In the genomic region with DNA sequence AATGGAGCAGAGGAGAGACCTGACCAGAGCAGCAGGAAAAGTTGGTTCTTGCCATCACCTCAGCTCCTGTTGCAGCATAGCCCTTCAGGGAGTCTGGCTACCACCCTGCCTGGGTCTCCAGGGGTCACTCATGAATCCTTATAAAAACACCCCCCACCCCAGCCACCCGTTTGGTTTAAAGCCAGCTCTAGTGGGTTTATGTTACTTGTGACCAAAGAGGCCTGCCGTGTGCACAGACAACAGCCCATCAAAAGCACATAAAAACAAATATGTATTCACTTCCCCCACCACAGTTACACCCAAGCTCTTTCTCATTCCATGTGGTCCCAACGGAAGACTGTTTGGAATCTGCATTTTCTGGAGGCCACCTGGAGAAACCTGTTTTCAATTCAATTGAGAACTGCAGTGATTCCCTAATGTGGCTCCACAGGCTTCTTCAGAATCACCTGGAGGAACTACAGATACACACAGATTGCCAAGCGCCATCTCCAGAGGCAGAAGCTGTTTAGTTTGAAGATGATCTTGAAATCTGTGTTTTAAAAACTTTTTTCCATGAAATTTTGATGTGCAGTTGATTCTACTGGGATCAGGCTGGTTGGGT, we compare ENCODE assay signal across 36 cellular contexts. TPM values are rescaled to one million over a fixed set of nuclear protein-coding genes. Genes with fewer than 3 reads are reported as not detected.
"Had no signal": no experiment of that assay in that cellular context is flagged by ENCODE, and none has a peak within 500 bp of the region (broad histone marks: within the 10 kb centered on the region; RNA-seq: fewer than 3 reads in every experiment).

No MANE protein-coding gene starts in this region.

- H3K9me3 Mint-ChIP-seq: activated CD4-positive, alpha-beta T cell treated with anti-CD3 and anti-CD28 coated beads, Interleukin-2, amount 10 ng/mL, durations not matched to agents 24 days and 14 days; activated CD8-positive, alpha-beta T cell treated with anti-CD3 and anti-CD28 coated beads for 36 hours; activated naive CD4-positive, alpha-beta T cell treated with anti-CD3 and anti-CD28 coated beads, Interleukin-2, amount 50 U/mL, for 72 hours; activated T-cell treated with anti-CD3 and anti-CD28 coated beads, Interleukin-2, amount 50 U/mL, for 72 hours; activated T-helper 17 cell treated with anti-CD3 and anti-CD28 coated beads, Interleukin-2, amount 50 U/mL, for 72 hours had no signal

- H3K4me2 ChIP-seq: KMS-11 had no signal

- H3K27ac Mint-ChIP-seq: activated CD4-positive, alpha-beta T cell treated with anti-CD3 and anti-CD28 coated beads, Interleukin-2, amount 10 ng/mL, durations not matched to agents 24 days and 14 days; activated CD8-positive, alpha-beta T cell treated with anti-CD3 and anti-CD28 coated beads for 36 hours; activated naive CD4-positive, alpha-beta T cell treated with anti-CD3 and anti-CD28 coated beads, Interleukin-2, amount 50 U/mL, for 72 hours; activated T-cell treated with anti-CD3 and anti-CD28 coated beads, Interleukin-2, amount 50 U/mL, for 72 hours; activated T-helper 17 cell treated with anti-CD3 and anti-CD28 coated beads, Interleukin-2, amount 50 U/mL, for 72 hours had no signal

- H3K36me3 ChIP-seq: adrenal gland, breast epithelium, SJCRH30, WERI-Rb-1 had no signal

- H3K4me1 ChIP-seq: SJCRH30 had no signal

- H3K4me3 ChIP-seq: adrenal gland, body of pancreas, breast epithelium, SJCRH30, SK-N-MC had no signal

- H3K9me3 ChIP-seq: adrenal gland, body of pancreas, breast epithelium, SJCRH30 had no signal

- H3K9ac ChIP-seq: KMS-11 had no signal

- H3K4me3 Mint-ChIP-seq: activated CD4-positive, alpha-beta T cell treated with anti-CD3 and anti-CD28 coated beads, Interleukin-2, amount 10 ng/mL, durations not matched to agents 24 days and 14 days; activated CD8-positive, alpha-beta T cell treated with anti-CD3 and anti-CD28 coated beads for 36 hours; activated T-cell treated with anti-CD3 and anti-CD28 coated beads, Interleukin-2, amount 50 U/mL, for 72 hours; activated T-helper 17 cell treated with anti-CD3 and anti-CD28 coated beads, Interleukin-2, amount 50 U/mL, for 72 hours had no signal

- H3K27me3 ChIP-seq: SJCRH30 had no signal

- H3K27ac ChIP-seq: adrenal gland, body of pancreas, breast epithelium, KMS-11, SJCRH30, SK-N-MC, WERI-Rb-1 had no signal

- ATAC-seq: activated CD8-positive, alpha-beta T cell treated with anti-CD3 and anti-CD28 coated beads for 36 hours; activated naive CD4-positive, alpha-beta T cell treated with anti-CD3 and anti-CD28 coated beads, Interleukin-2, amount 50 U/mL, for 72 hours; activated T-cell treated with anti-CD3 and anti-CD28 coated beads, Interleukin-2, amount 50 U/mL, for 72 hours; activated T-helper 17 cell treated with anti-CD3 and anti-CD28 coated beads, Interleukin-2, amount 50 U/mL, for 72 hours; body of pancreas; Panc1 had no signal

- DNase-seq: activated CD4-positive, alpha-beta T cell treated with anti-CD3 and anti-CD28 coated beads, Interleukin-2, amount 10 ng/mL, durations not matched to agents 24 days and 14 days; activated CD4-positive, alpha-beta T cell treated with anti-CD3 and anti-CD28 coated beads, Interleukin-2, amount 50 U/mL, for 4 hours; activated CD8-positive, alpha-beta T cell treated with anti-CD3 and anti-CD28 coated beads for 36 hours; activated effector memory CD4-positive, alpha-beta T cell treated with anti-CD3 and anti-CD28 coated beads, Interleukin-2, amount 50 U/mL, for 16 hours; activated naive CD4-positive, alpha-beta T cell treated with Interleukin-2 at 50 U/mL for 16 hours; activated T-cell treated with anti-CD3 and anti-CD28 coated beads, Interleukin-2, amount 50 U/mL, for 1 hour; activated T-cell treated with anti-CD3 and anti-CD28 coated beads, Interleukin-2, amount 50 U/mL, for 72 hours; body of pancreas; MM.1S; MV-4-11; NCI-H1092; NCI-H1417; NCI-H146; NCI-H187; NCI-H2081; NCI-H226; NCI-H446 treated with DMSO at 0.1 percent for 48 hours; NCI-H524; NCI-H69; SHP77; SJCRH30; T1000; WERI-Rb-1 had no signal

- FAIRE-seq: astrocyte had no signal

RNA-seq across cellular contexts. Expression of a gene that starts 13.8 kb away (rescaled TPM):
- total RNA-seq: activated CD4-positive, alpha-beta T cell treated with anti-CD3 and anti-CD28 coated beads, Interleukin-2, amount 10 ng/mL, durations not matched to agents 24 days and 14 days; activated CD8-positive, alpha-beta T cell treated with anti-CD3 and anti-CD28 coated beads for 36 hours; activated naive CD4-positive, alpha-beta T cell treated with anti-CD3 and anti-CD28 coated beads, Interleukin-2, amount 50 U/mL, for 72 hours; activated T-helper 17 cell treated with anti-CD3 and anti-CD28 coated beads, Interleukin-2, amount 50 U/mL, for 72 hours; T-helper 1 cell treated with Interleukin-12 subunit alpha and Interleukin-12 subunit beta and Interleukin-4 antibody, amounts not matched to agents 30 ng/mL and 1 ng/mL, for 36 hours; T-helper 2 cell treated with Interferon-gamma antibody and Interleukin-4, amounts not matched to agents 100 ng/mL and 5 ng/mL, for 36 hours had no signal

RNA-seq across cellular contexts. Expression of a gene that starts 13.8 kb away (rescaled TPM):
- total RNA-seq: activated CD4-positive, alpha-beta T cell treated with anti-CD3 and anti-CD28 coated beads, Interleukin-2, amount 10 ng/mL, durations not matched to agents 24 days and 14 days; activated CD8-positive, alpha-beta memory T cell treated with anti-CD3 and anti-CD28 coated beads for 36 hours; activated CD8-positive, alpha-beta T cell treated with anti-CD3 and anti-CD28 coated beads for 36 hours; activated naive CD4-positive, alpha-beta T cell treated with anti-CD3 and anti-CD28 coated beads, Interleukin-2, amount 50 U/mL, for 72 hours; activated T-cell treated with anti-CD3 and anti-CD28 coated beads, Interleukin-2, amount 50 U/mL, for 72 hours; activated T-helper 17 cell treated with anti-CD3 and anti-CD28 coated beads, Interleukin-2, amount 50 U/mL, for 72 hours; cardiac septum; RPMI7951; T-helper 1 cell treated with Interleukin-12 subunit alpha and Interleukin-12 subunit beta and Interleukin-4 antibody, amounts not matched to agents 30 ng/mL and 1 ng/mL, for 36 hours; T-helper 2 cell treated with Interferon-gamma antibody and Interleukin-4, amounts not matched to agents 100 ng/mL and 5 ng/mL, for 36 hours had no signal
